In genomic region chr2:218329826-218330651, GRCh38 we compare ENCODE assay signal across 1 cellular context.
A peak's percentile ranks its signal among the peaks of the same experiment; 100 is the strongest.
TF ChIP-seq lines count a peak whose summit lies in the region.

No MANE protein-coding gene starts in this region.

TF ChIP-seq in K562, 482 proteins besides CTCF, POLR2A, EP300 and RAD21:
- TF ChIP-seq ZBTB7A (IDR thresholded peaks at IDR 0.05; ENCODE audit: borderline replicate concordance, control insufficient read depth, low read depth, low read length) (0 out of 2 replicates have a peak, but pooled peaks have one; percentile 26), NR2C1 (IDR thresholded peaks at IDR 0.05) (peak; percentile 26; the same call in 1 of the 2 replicates), NR2C1 (tag; IDR thresholded peaks at IDR 0.05) (no peak), ARID2 (IDR thresholded peaks at IDR 0.05) (no peak)
